In the genomic region with DNA sequence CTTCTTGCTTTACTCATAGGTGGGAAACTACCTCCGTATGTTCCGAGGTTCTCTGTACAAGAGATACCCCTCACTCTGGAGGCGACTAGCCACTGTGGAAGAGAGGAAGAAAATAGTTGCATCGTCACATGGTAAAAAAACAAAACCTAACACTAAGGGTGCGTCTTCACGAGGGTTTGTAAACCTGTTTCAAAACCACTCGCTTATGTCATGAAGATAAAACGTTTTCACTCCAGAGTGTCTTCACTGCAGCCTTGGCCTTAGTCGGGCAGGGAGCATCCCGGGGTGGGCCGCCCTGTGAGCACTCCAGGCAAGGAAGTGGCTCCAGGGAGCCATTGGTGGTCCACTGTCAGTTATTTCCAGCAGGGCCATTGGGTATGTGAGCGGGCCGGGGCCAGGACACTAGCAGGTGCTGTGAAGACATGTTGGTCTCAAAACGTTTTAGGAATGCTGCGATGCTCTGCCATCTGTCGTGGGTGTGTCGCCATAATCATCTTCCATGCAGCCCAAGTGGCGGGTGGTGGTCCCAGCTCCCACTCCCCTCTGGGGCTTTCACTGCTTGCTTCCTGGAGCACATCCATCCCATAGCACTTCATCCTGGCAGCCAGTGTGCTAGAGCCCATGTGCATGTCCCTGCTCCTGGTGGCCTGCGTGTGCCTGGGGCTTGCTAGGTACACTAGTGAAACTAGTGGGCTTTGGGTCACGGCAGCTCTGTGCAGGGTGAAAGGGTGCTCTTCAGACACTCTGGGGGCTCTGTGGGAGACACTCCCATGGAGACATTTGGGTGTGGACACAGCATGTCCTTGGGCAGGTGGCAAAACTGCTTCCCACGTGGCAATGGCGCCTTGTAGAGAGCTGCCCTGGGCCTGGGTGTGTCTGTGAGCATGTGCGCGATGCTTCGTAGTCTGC, we compare ENCODE assay signal across 18 cellular contexts. TPM values are rescaled to one million over a fixed set of nuclear protein-coding genes. Genes with fewer than 3 reads are reported as not detected.
DNase-seq lines count a peak whose midpoint lies in the region; ATAC-seq, FAIRE-seq and TF ChIP-seq lines count a peak whose summit lies in the region.
"Had no signal": no experiment of that assay in that cellular context is flagged by ENCODE, and none has a peak within 500 bp of the region (broad histone marks: within the 10 kb centered on the region; RNA-seq: fewer than 3 reads in every experiment).

No MANE protein-coding gene starts in this region.

- H3K9me3 Mint-ChIP-seq in H9 = no peaks in the 10 kb centered on the region
- no peaks in the 10 kb centered on the region for H3K9me3 Mint-ChIP-seq in activated CD8-positive, alpha-beta T cell treated with anti-CD3 and anti-CD28 coated beads for 36 hours
- H3K9me3 Mint-ChIP-seq: naive B cell had no signal

- H3K56ac ChIP-seq in H9 (ENCODE audit: insufficient read length, low read depth, low read length) = no peak overlapping the region

- H3K79me1 ChIP-seq in H9 (ENCODE audit: insufficient read depth, low read depth, low read length, poor library complexity, severe bottlenecking) = no peaks in the 10 kb centered on the region

- H3K4me3 Mint-ChIP-seq in H9 = no peak overlapping the region
- H3K4me3 Mint-ChIP-seq in activated CD8-positive, alpha-beta T cell treated with anti-CD3 and anti-CD28 coated beads for 36 hours = no peak overlapping the region

- peaks cover 16 to 24% of the 10 kb centered on the region in 2 experiments for H3K4me1 Mint-ChIP-seq in H9
- peaks cover 33% of the 10 kb centered on the region for H3K4me1 Mint-ChIP-seq in activated CD8-positive, alpha-beta T cell treated with anti-CD3 and anti-CD28 coated beads for 36 hours (ENCODE audit: low read depth)

- H2BK5ac ChIP-seq in H9 (ENCODE audit: insufficient read length, low read length) = no peak overlapping the region

- H2AK5ac ChIP-seq in H9 (ENCODE audit: insufficient read length, low read length) = no peak overlapping the region

- no peaks in the 10 kb centered on the region; the same call in 1 of the 2 replicates for H3K27me3 ChIP-seq in H9 (ENCODE audit: insufficient read depth, low read length)
- H3K27me3 ChIP-seq in smooth muscle cell (ENCODE audit: low read depth) = no peaks in the 10 kb centered on the region
- H3K27me3 ChIP-seq: left lung, SJCRH30 had no signal

- no peak overlapping the region for H3K18ac ChIP-seq in H9 (ENCODE audit: insufficient read length, low read depth, low read length)

- H3K79me2 ChIP-seq in H9 (ENCODE audit: insufficient read depth, low read length) = peaks cover 16% of the 10 kb centered on the region; the same call in 1 of the 2 replicates
- peaks cover 55% of the 10 kb centered on the region for H3K79me2 ChIP-seq in smooth muscle cell (ENCODE audit: low read depth)

- POLR2A ChIA-PET in activated CD8-positive, alpha-beta T cell treated with anti-CD3 and anti-CD28 coated beads for 36 hours (lab: Charles Lee) = interaction anchor here (0.5 to 0.7 kb wide), 2 partner anchors 34 to 59 kb away, joined by 3 to 4 read pairs; no protein-coding TSS in a partner anchor

- H3K9me3 ChIP-seq in H9 (ENCODE audit: control insufficient read depth, low read depth, low read length) (no peaks in the 10 kb centered on the region), kidney (ENCODE audit: control insufficient read depth in 1 of 2, low read length in 2 of 2) (no peaks in the 10 kb centered on the region), smooth muscle cell (replicated peaks; ENCODE audit: low read depth) (no peaks in the 10 kb centered on the region)
- H3K9me3 ChIP-seq: left lung, SJCRH30 had no signal

- H2BK120ac ChIP-seq in H9 (ENCODE audit: low read depth, low read length, poor library complexity, severe bottlenecking) = no peak overlapping the region

- H3K4me3 ChIP-seq in kidney (ENCODE audit: low read length in 2 of 2) (no peak overlapping the region), smooth muscle cell (no peak overlapping the region)
- H3K4me3 ChIP-seq: left lung, SJCRH30 had no signal

- no peak overlapping the region for H3K4me2 ChIP-seq in H9 (ENCODE audit: insufficient read depth, insufficient read length, low read length)
- peak overlapping the region; percentile 46 for H3K4me2 ChIP-seq in smooth muscle cell

- H3K23ac ChIP-seq in H9 (ENCODE audit: insufficient read length, low read depth, low read length) = no peak overlapping the region

- H4K5ac ChIP-seq in H9 (ENCODE audit: insufficient read length, low read depth, low read length) = no peak overlapping the region

- H3K9ac ChIP-seq in H9 (ENCODE audit: extremely low read depth, insufficient read length, low read length) = no peak overlapping the region
- no peak overlapping the region for H3K9ac ChIP-seq in kidney (ENCODE audit: low read length in 2 of 2)
- no peak overlapping the region for H3K9ac ChIP-seq in smooth muscle cell (ENCODE audit: low read depth)

- peak overlapping the region in 2 of 3 experiments; percentile 40 to 44; a peak in 1 of 7 replicates for H3K27ac Mint-ChIP-seq in H9
- H3K27ac Mint-ChIP-seq in activated CD8-positive, alpha-beta T cell treated with anti-CD3 and anti-CD28 coated beads for 36 hours = peak overlapping the region; percentile 55

- no peak overlapping the region for H2BK20ac ChIP-seq in H9 (ENCODE audit: low read depth, low read length, poor library complexity, severe bottlenecking)

- H3F3A ChIP-seq in smooth muscle cell (ENCODE audit: low read depth) = no peaks in the 10 kb centered on the region

- H2AFZ ChIP-seq in H9 (ENCODE audit: low read length) = no peak overlapping the region
- H2AFZ ChIP-seq in smooth muscle cell (ENCODE audit: low read depth) = no peak overlapping the region

- no peaks in the 10 kb centered on the region for H3K27me3 Mint-ChIP-seq in H9 (ENCODE audit: low read depth)
- H3K27me3 Mint-ChIP-seq in activated CD8-positive, alpha-beta T cell treated with anti-CD3 and anti-CD28 coated beads for 36 hours = no peaks in the 10 kb centered on the region
- H3K27me3 Mint-ChIP-seq: naive B cell had no signal

- H3K36me3 ChIP-seq in kidney (ENCODE audit: control insufficient read depth in 1 of 2, insufficient read depth in 2 of 2, low read length in 2 of 2) (peaks cover 11 to 15% of the 10 kb centered on the region in 2 donors), smooth muscle cell (ENCODE audit: low read depth) (peaks cover 9% of the 10 kb centered on the region)

- H2BK12ac ChIP-seq in H9 (ENCODE audit: insufficient read length, low read depth, low read length) = no peak overlapping the region

- intact Hi-C loops in activated CD8-positive, alpha-beta T cell treated with anti-CD3 and anti-CD28 coated beads for 36 hours (cut with micrococcal nuclease) = no loop called here
- intact Hi-C loops in kidney (cut with DNase I) = no loop called here

- H2BK15ac ChIP-seq in H9 (ENCODE audit: low read depth, low read length) = no peak overlapping the region

- H3K4ac ChIP-seq in H9 (ENCODE audit: low read depth, low read length) = no peak overlapping the region

- no peak for ATAC-seq in activated CD8-positive, alpha-beta T cell treated with anti-CD3 and anti-CD28 coated beads for 36 hours
- ATAC-seq: left lung had no signal

- no peak for DNase-seq in H9
- no peak for DNase-seq in activated CD8-positive, alpha-beta T cell treated with anti-CD3 and anti-CD28 coated beads for 36 hours
- DNase-seq in kidney = peak; percentile 58
- DNase-seq in smooth muscle cell (lab: John Stamatoyannopoulos, UW; ENCODE audit: unreplicated experiment) = no peak
- DNase-seq in T1000 (lab: John Stamatoyannopoulos, UW) = no peak
- no peak for DNase-seq in superior temporal gyrus (ENCODE audit: extremely low spot score)
- DNase-seq in SIG-M5 (lab: John Stamatoyannopoulos, UW) = no peak
- DNase-seq: activated CD4-positive, alpha-beta T cell treated with anti-CD3 and anti-CD28 coated beads, Interleukin-2, amount 50 U/mL, for 4 hours; DMS79; left lung; naive B cell; NCI-H1694; NCI-H446 treated with DMSO at 0.1 percent for 48 hours; SJCRH30; substantia nigra had no signal

- no peak overlapping the region for H3K14ac ChIP-seq in H9 (ENCODE audit: insufficient read depth, low read length)

- H3T11ph ChIP-seq in H9 (ENCODE audit: low read length) = no peak overlapping the region

- H3K23me2 ChIP-seq in H9 (ENCODE audit: insufficient read length, low read depth, low read length, poor library complexity, severe bottlenecking) = no peaks in the 10 kb centered on the region

- H3K27ac ChIP-seq in H9 (ENCODE audit: insufficient read length, low read depth, low read length) (no peak overlapping the region), kidney (ENCODE audit: low read depth in 2 of 2, low read length in 2 of 2) (no peak overlapping the region), smooth muscle cell (ENCODE audit: low read depth) (no peak overlapping the region)
- H3K27ac ChIP-seq: C4-2B, left lung, SJCRH30 had no signal

- H4K20me1 ChIP-seq in H9 (ENCODE audit: control insufficient read depth, insufficient read depth, insufficient read length) = no peaks in the 10 kb centered on the region
- H4K20me1 ChIP-seq in smooth muscle cell (ENCODE audit: low read depth) = peaks cover 94% of the 10 kb centered on the region

- CTCF ChIA-PET in activated CD8-positive, alpha-beta T cell treated with anti-CD3 and anti-CD28 coated beads for 36 hours (lab: Charles Lee) = interaction anchor here (1.0 to 1.1 kb wide), 2 partner anchors 58 to 103 kb away, joined by 3 read pairs; a partner anchor contains a TSS

- WGBS in H9 (ENCODE audit: extremely low coverage, insufficient read length, low lambda C conversion rate) = no CpG with 5 or more reads among the region's 25 CpGs
- 91% methylated on average over 25 of the region's 25 CpGs for WGBS in smooth muscle cell (ENCODE audit: low lambda C conversion rate)

- no peak overlapping the region for H4K8ac ChIP-seq in H9 (replicated peaks; ENCODE audit: insufficient read length, low read depth, low read length)

- H3K4me1 ChIP-seq in H9 (ENCODE audit: insufficient read depth, low read length) (peaks cover 2% of the 10 kb centered on the region; the same call in 1 of the 2 replicates), kidney (ENCODE audit: control insufficient read depth in 1 of 2, insufficient read depth in 1 of 2, low read depth in 1 of 2, low read length in 2 of 2) (peaks cover 5 to 12% of the 10 kb centered on the region in 2 donors), smooth muscle cell (ENCODE audit: low read depth) (peaks cover 8% of the 10 kb centered on the region)

- FAIRE-seq in kidney (lab: Jason Lieb, UNC) = no peak

- TF ChIP-seq CTCF in H9 (conservative IDR thresholded peaks at IDR 0.05) (no peak), kidney (IDR thresholded peaks at IDR 0.05; ENCODE audit: borderline replicate concordance, extremely low read depth, insufficient read depth) (no peak), smooth muscle cell (IDR thresholded peaks at IDR 0.05; ENCODE audit: borderline replicate concordance, insufficient read depth, poor library complexity, severe bottlenecking) (no peak)
- TF ChIP-seq CTCF in activated CD8-positive, alpha-beta T cell treated with anti-CD3 and anti-CD28 coated beads for 36 hours (IDR thresholded peaks at IDR 0.05) = no peak

- no peak overlapping the region for H4K91ac ChIP-seq in H9 (ENCODE audit: insufficient read length, low read depth, low read length)

- peaks cover 29 to 58% (median 53%) of the 10 kb centered on the region in 3 experiments for H3K36me3 Mint-ChIP-seq in H9 (ENCODE audit: insufficient read depth in 1 of 3, low read depth in 3 of 3)
- peaks cover 33% of the 10 kb centered on the region for H3K36me3 Mint-ChIP-seq in activated CD8-positive, alpha-beta T cell treated with anti-CD3 and anti-CD28 coated beads for 36 hours (ENCODE audit: low read depth)

RNA-seq across cellular contexts. Expression of a gene that starts 5.2 kb away (rescaled TPM):
- total RNA-seq in H9 (2021) (132 and 136 TPM in 2 replicates), kidney (79.0 TPM), smooth muscle cell (65.8 and 93.4 TPM in 2 replicates)
- total RNA-seq in activated CD8-positive, alpha-beta T cell treated with anti-CD3 and anti-CD28 coated beads for 36 hours = 10 to 100 TPM; 82.8 to 86.3 TPM
- polyA plus RNA-seq in kidney (ENCODE audit: insufficient read depth, low read depth, low replicate concordance) (68.7 TPM), smooth muscle cell (93.8 and 124 TPM in 2 replicates)

RNA-seq across cellular contexts. Expression of a gene that starts 19.3 kb away (rescaled TPM):
- total RNA-seq in H9 (2021) (4.9 and 5.3 TPM in 2 replicates), kidney (4.4 TPM), smooth muscle cell (10.9 and 17.4 TPM in 2 replicates)
- 1 to 10 TPM in 1 of 2 experiments, under 1 TPM in 1; 0.85 to 1.4 TPM for total RNA-seq in activated CD8-positive, alpha-beta T cell treated with anti-CD3 and anti-CD28 coated beads for 36 hours
- polyA plus RNA-seq in kidney (ENCODE audit: insufficient read depth, low read depth, low replicate concordance) (2.7 TPM), smooth muscle cell (25.1 and 30.6 TPM in 2 replicates)

RNA-seq across cellular contexts. Expression of a gene that starts 24.2 kb away (rescaled TPM):
- total RNA-seq in H9 (2021) = 47.5 and 53.7 TPM in 2 replicates
- 100 to 1,000 TPM; 197 to 212 TPM for total RNA-seq in activated CD8-positive, alpha-beta T cell treated with anti-CD3 and anti-CD28 coated beads for 36 hours
- total RNA-seq in kidney = 190 TPM
- 1,445 TPM for polyA plus RNA-seq in kidney (ENCODE audit: insufficient read depth, low read depth, low replicate concordance)
- 4.9 and 6.0 TPM in 2 replicates for total RNA-seq in smooth muscle cell
- polyA plus RNA-seq in smooth muscle cell = 53.1 and 57.6 TPM in 2 replicates

RNA-seq across cellular contexts. Expression of a gene that starts 29.2 kb away (rescaled TPM):
- total RNA-seq in H9 (2021) = 0.81 and 1.8 TPM in 2 replicates
- total RNA-seq in activated CD8-positive, alpha-beta T cell treated with anti-CD3 and anti-CD28 coated beads for 36 hours = 1 to 10 TPM; 1.1 to 2.1 TPM
- not detected for total RNA-seq in kidney
- not detected for polyA plus RNA-seq in kidney (ENCODE audit: insufficient read depth, low read depth, low replicate concordance)
- total RNA-seq in smooth muscle cell = not detected in 2 replicates
- 0.57 and 1.5 TPM in 2 replicates for polyA plus RNA-seq in smooth muscle cell
- total RNA-seq: SJCRH30 had no signal

RNA-seq across cellular contexts. Expression of a gene that starts 37.8 kb away (rescaled TPM):
- total RNA-seq in H9 (2021) = 0.50 TPM in 2 replicates
- not detected for total RNA-seq in activated CD8-positive, alpha-beta T cell treated with anti-CD3 and anti-CD28 coated beads for 36 hours
- total RNA-seq in kidney = 1.0 TPM
- 1.3 TPM for polyA plus RNA-seq in kidney (ENCODE audit: insufficient read depth, low read depth, low replicate concordance)
- total RNA-seq in smooth muscle cell = not detected in 2 replicates
- polyA plus RNA-seq in smooth muscle cell = 0.66 TPM in 1 of 2 replicates, not detected in the other
- total RNA-seq: dermis microvascular lymphatic vessel endothelial cell, left lung, pulmonary artery endothelial cell had no signal
